14 cellular contexts compared by ENCODE assay signal in genomic region chrX:149923836-149924235, GRCh38. TPM values are rescaled to one million over a fixed set of nuclear protein-coding genes. Genes with fewer than 3 reads are reported as not detected.
"Had no signal": no experiment of that assay in that cellular context is flagged by ENCODE, and none has a peak within 500 bp of the region (broad histone marks: within the 10 kb centered on the region; RNA-seq: fewer than 3 reads in every experiment).

No MANE protein-coding gene starts in this region.

RNA-seq across cellular contexts. Expression of gene HSFX4, which starts 5.5 kb away (rescaled TPM):
- total RNA-seq: stomach, subcutaneous adipose tissue, suprapubic skin, temporal lobe, thoracic aorta, thyroid gland, tibial nerve, transverse colon, upper lobe of left lung, upper lobe of right lung, ureter, urinary bladder, uterus, vagina had no signal
- polyA plus RNA-seq: stomach, urinary bladder had no signal

RNA-seq across cellular contexts. Expression of gene MAGEA8, which starts 42.9 kb away (rescaled TPM):
- total RNA-seq: stomach, subcutaneous adipose tissue, suprapubic skin, temporal lobe, thoracic aorta, thyroid gland, tibial nerve, transverse colon, upper lobe of left lung, upper lobe of right lung, ureter, urinary bladder, uterus, vagina had no signal
- polyA plus RNA-seq: stomach, urinary bladder had no signal
